7 cellular contexts compared by ENCODE assay signal in the genomic region with DNA sequence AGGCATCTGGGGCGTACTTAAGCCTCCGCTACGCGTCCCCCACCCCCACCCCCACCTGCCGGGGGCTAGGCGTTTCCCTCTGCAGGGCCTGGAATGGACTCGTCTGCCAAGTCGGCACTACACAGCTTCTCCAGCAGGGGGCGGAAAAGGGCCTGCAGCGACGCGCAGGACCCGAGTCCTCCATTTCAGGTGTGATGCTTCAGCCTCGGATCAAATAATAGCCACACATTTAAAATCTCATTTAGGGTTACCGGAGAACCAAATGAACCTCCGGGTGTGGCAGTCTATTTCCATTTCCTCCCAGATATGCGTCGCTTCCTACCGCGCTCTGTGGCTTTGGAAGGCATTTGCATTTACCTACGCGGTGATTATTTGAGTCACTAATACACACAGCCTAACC. TPM values are rescaled to one million over a fixed set of nuclear protein-coding genes. Genes with fewer than 3 reads are reported as not detected.
DNase-seq lines count a peak whose midpoint lies in the region; ATAC-seq and TF ChIP-seq lines count a peak whose summit lies in the region.

No MANE protein-coding gene starts in this region.

- RAD21 ChIA-PET in HCT116 (lab: Charles Lee; ENCODE audit: low non-redundant PET in 1 of 2, low total read pairs in 2 of 2, uncharacterized antibody in 2 of 2, unreplicated experiment in 2 of 2): no interaction called here

- no peaks in the 10 kb centered on the region for H3K9me2 ChIP-seq in HCT116 (ENCODE audit: insufficient read depth)

- H3K4me1 ChIP-seq in HCT116 (ENCODE audit: control insufficient read depth in 1 of 2, insufficient read depth in 2 of 2, low read length in 2 of 2) (no peaks in the 10 kb centered on the region), aorta (ENCODE audit: control insufficient read depth in 1 of 2, insufficient read depth in 2 of 2, low read length in 2 of 2) (no peaks in the 10 kb centered on the region)

- H3K9me3 ChIP-seq in HCT116 (ENCODE audit: control insufficient read depth in 1 of 2, insufficient read depth in 1 of 2, low read depth in 1 of 2, low read length in 2 of 2) (no peaks in the 10 kb centered on the region), aorta (ENCODE audit: control insufficient read depth, low read length) (no peaks in the 10 kb centered on the region)

- H3K27me3 ChIP-seq in HCT116 (ENCODE audit: insufficient read depth, low read length) (no peaks in the 10 kb centered on the region), aorta (ENCODE audit: control insufficient read depth in 1 of 2, insufficient read depth in 2 of 2, low read length in 1 of 2) (no peaks in the 10 kb centered on the region)

- TF ChIP-seq POLR2A in HCT116 (IDR thresholded peaks at IDR 0.05; ENCODE audit: borderline replicate concordance, extremely low read depth, insufficient read depth, insufficient read length): no peak

- DNase-seq in GM13976 (ENCODE audit: low spot score) (peak; percentile 68), HCT116 (ENCODE audit: low read depth, low spot score) (peak; percentile 29), NCI-H1694 treated with DMSO at 0.1 percent for 48 hours (lab: John Stamatoyannopoulos, UW) (peak; percentile 16), occipital lobe (lab: John Stamatoyannopoulos, UW) (peak; percentile 5), aorta (peak; percentile 68 to 86)
- peak; percentile 62 for DNase-seq in activated CD8-positive, alpha-beta memory T cell treated with anti-CD3 and anti-CD28 coated beads, Interleukin-2, amount 50 U/mL, for 4 hours

- intact Hi-C loops in HCT116 (cut with micrococcal nuclease): no loop called here
- intact Hi-C loops in aorta (cut with DNase I): loop anchor here in 1 of 2 donors (10.0 kb wide), 1 partner anchor 256 kb away; no protein-coding TSS in a partner anchor

- TF ChIP-seq CTCF in GM13976 (IDR thresholded peaks at IDR 0.05; ENCODE audit: borderline replicate concordance, control extremely low read depth, extremely low read depth, insufficient read depth, missing control alignments): peak; percentile 73
- peak; percentile 23 to 73 (median 61); a peak in 5 of 6 replicates for TF ChIP-seq CTCF in HCT116 (IDR thresholded peaks at IDR 0.05 in 2 of 3, conservative IDR thresholded peaks at IDR 0.05 in 1 of 3; ENCODE audit: borderline replicate concordance in 1 of 3, insufficient read depth in 1 of 3, low read depth in 2 of 3, low read length in 2 of 3)

- WGBS in aorta, 2 donors: 20 to 27% methylated on average over 22 of the region's 22 CpGs

- peak overlapping the region; percentile 54 for H2AFZ ChIP-seq in HCT116 (ENCODE audit: low read depth, low read length, poor library complexity, severe bottlenecking)

- POLR2A ChIA-PET in HCT116 (lab: Charles Lee): no interaction called here

- ATAC-seq in HCT116: peak; percentile 85
- ATAC-seq in esophagus mucosa: peak; percentile 49
- no peak for ATAC-seq in aorta (ENCODE audit: low FRiP score)

- H3K4me3 ChIP-seq in HCT116 (replicated peaks in 1 of 2; ENCODE audit: low read depth in 1 of 2, low read length in 2 of 2) (no peak overlapping the region), aorta (ENCODE audit: low read length in 2 of 2) (no peak overlapping the region)

- no TSS peak for BruUV-seq in HCT116 (replicated peaks; lab: Mats Ljungman, UMichigan)

- no peak overlapping the region for H3K9ac ChIP-seq in HCT116 (ENCODE audit: low read length)

- H3K79me2 ChIP-seq in HCT116 (ENCODE audit: insufficient read depth, low read length): no peaks in the 10 kb centered on the region

- no peaks in the 10 kb centered on the region for H4K20me1 ChIP-seq in HCT116 (ENCODE audit: insufficient read depth)

- TF ChIP-seq RAD21 in HCT116 (IDR thresholded peaks at IDR 0.05; ENCODE audit: low read depth): peak; percentile 28; the same call in 1 of the 2 replicates

- H3K27ac ChIP-seq in HCT116 (ENCODE audit: low read depth, low read length) (no peak overlapping the region), aorta (ENCODE audit: low read depth in 1 of 2, low read length in 2 of 2) (no peak overlapping the region)

- H3K36me3 ChIP-seq in HCT116 (ENCODE audit: control insufficient read depth in 1 of 2, insufficient read depth in 2 of 2, low read length in 2 of 2): no peaks in the 10 kb centered on the region
- no peaks in the 10 kb centered on the region for H3K36me3 ChIP-seq in aorta (ENCODE audit: control insufficient read depth in 1 of 2, insufficient read depth in 2 of 2, low read length in 1 of 2)

- in situ Hi-C loops in GM13976 (cut with MboI; ENCODE audit: low sequenced_read_pairs, unreplicated experiment): no loop called here

- CTCF ChIA-PET in HCT116 (lab: Charles Lee): interaction anchor here (0.9 kb wide), 1 partner anchor 10 kb away, joined by 3 read pairs; no protein-coding TSS in a partner anchor

- no peak overlapping the region for H3K4me2 ChIP-seq in HCT116 (ENCODE audit: low read length)

TF ChIP-seq in HCT116, 20 proteins besides CTCF, POLR2A, EP300 and RAD21:
- TF ChIP-seq POLR2AphosphoS5 (IDR thresholded peaks at IDR 0.05; ENCODE audit: low read depth, low read length): no peak
- no peak for TF ChIP-seq CEBPB (IDR thresholded peaks at IDR 0.05; ENCODE audit: low read depth)
- TF ChIP-seq JUND (IDR thresholded peaks at IDR 0.05): no peak
- no peak for TF ChIP-seq ZFX (IDR thresholded peaks at IDR 0.05)
- TF ChIP-seq, protein P1, sequence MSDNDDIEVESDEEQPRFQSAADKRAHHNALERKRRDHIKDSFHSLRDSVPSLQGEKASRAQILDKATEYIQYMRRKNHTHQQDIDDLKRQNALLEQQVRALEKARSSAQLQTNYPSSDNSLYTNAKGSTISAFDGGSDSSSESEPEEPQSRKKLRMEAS (IDR thresholded peaks at IDR 0.05): no peak
- no peak for TF ChIP-seq ATF3 (IDR thresholded peaks at IDR 0.05)
- TF ChIP-seq ELF1 (IDR thresholded peaks at IDR 0.05; ENCODE audit: borderline replicate concordance, low read depth): no peak
- no peak for TF ChIP-seq EZH2 (IDR thresholded peaks at IDR 0.05)
- TF ChIP-seq EZH2phosphoT487 (IDR thresholded peaks at IDR 0.05; ENCODE audit: borderline replicate concordance): no peak
- TF ChIP-seq, protein P2, sequence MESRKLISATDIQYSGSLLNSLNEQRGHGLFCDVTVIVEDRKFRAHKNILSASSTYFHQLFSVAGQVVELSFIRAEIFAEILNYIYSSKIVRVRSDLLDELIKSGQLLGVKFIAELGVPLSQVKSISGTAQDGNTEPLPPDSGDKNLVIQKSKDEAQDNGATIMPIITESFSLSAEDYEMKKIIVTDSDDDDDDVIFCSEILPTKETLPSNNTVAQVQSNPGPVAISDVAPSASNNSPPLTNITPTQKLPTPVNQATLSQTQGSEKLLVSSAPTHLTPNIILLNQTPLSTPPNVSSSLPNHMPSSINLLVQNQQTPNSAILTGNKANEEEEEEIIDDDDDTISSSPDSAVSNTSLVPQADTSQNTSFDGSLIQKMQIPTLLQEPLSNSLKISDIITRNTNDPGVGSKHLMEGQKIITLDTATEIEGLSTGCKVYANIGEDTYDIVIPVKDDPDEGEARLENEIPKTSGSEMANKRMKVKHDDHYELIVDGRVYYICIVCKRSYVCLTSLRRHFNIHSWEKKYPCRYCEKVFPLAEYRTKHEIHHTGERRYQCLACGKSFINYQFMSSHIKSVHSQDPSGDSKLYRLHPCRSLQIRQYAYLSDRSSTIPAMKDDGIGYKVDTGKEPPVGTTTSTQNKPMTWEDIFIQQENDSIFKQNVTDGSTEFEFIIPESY (IDR thresholded peaks at IDR 0.05; ENCODE audit: extremely low read depth, insufficient replicate concordance, low read length): no peak
- TF ChIP-seq, protein P3, sequence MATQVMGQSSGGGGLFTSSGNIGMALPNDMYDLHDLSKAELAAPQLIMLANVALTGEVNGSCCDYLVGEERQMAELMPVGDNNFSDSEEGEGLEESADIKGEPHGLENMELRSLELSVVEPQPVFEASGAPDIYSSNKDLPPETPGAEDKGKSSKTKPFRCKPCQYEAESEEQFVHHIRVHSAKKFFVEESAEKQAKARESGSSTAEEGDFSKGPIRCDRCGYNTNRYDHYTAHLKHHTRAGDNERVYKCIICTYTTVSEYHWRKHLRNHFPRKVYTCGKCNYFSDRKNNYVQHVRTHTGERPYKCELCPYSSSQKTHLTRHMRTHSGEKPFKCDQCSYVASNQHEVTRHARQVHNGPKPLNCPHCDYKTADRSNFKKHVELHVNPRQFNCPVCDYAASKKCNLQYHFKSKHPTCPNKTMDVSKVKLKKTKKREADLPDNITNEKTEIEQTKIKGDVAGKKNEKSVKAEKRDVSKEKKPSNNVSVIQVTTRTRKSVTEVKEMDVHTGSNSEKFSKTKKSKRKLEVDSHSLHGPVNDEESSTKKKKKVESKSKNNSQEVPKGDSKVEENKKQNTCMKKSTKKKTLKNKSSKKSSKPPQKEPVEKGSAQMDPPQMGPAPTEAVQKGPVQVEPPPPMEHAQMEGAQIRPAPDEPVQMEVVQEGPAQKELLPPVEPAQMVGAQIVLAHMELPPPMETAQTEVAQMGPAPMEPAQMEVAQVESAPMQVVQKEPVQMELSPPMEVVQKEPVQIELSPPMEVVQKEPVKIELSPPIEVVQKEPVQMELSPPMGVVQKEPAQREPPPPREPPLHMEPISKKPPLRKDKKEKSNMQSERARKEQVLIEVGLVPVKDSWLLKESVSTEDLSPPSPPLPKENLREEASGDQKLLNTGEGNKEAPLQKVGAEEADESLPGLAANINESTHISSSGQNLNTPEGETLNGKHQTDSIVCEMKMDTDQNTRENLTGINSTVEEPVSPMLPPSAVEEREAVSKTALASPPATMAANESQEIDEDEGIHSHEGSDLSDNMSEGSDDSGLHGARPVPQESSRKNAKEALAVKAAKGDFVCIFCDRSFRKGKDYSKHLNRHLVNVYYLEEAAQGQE (IDR thresholded peaks at IDR 0.05; ENCODE audit: low read depth): no peak
- TF ChIP-seq FOSL1 (IDR thresholded peaks at IDR 0.05; ENCODE audit: low read depth): no peak
- TF ChIP-seq TCF7L2 (IDR thresholded peaks at IDR 0.05; ENCODE audit: borderline replicate concordance, extremely low read depth, insufficient read depth, insufficient read length): no peak
- TF ChIP-seq EGR1 (IDR thresholded peaks at IDR 0.05; ENCODE audit: low read depth): no peak
TF ChIP-seq in HCT116: peak in this region for 0.

RNA-seq across cellular contexts. Expression of gene PAK3, which starts 2.9 kb away (rescaled TPM):
- total RNA-seq in HCT116 (2021; ENCODE audit: unreplicated experiment) (not detected), esophagus mucosa (0.28 TPM), occipital lobe (119 TPM), aorta (10 to 100 TPM; 14.7 to 24.5 TPM)
- not detected in 2 replicates for polyA plus RNA-seq in HCT116 (2012)
- polyA plus RNA-seq in aorta: under 1 TPM; 0.50 to 0.84 TPM

Comparison
In these comparisons a context has a peak if more than half of its experiments do, and no peak if none do; other contexts are left out.
1. DNase-seq: peak in every context shown above with its lines; median percentile 77 in aorta; 68 in GM13976; 62 in activated CD8-positive, alpha-beta memory T cell treated with anti-CD3 and anti-CD28 coated beads, Interleukin-2, amount 50 U/mL, for 4 hours; 29 in HCT116; 16 in NCI-H1694 treated with DMSO at 0.1 percent for 48 hours; 5 in occipital lobe.
2. RNA of gene PAK3, which starts 2.9 kb away (total RNA-seq): 119 TPM in occipital lobe (single experiment) and 14.7 to 24.5 TPM in aorta; 0.28 TPM in esophagus mucosa (single experiment) and not detected in HCT116 (single experiment); every median in the first group is over 10 times any median in the second.